Comparison of ENCODE assay signal across 8 cellular contexts in the genomic region with DNA sequence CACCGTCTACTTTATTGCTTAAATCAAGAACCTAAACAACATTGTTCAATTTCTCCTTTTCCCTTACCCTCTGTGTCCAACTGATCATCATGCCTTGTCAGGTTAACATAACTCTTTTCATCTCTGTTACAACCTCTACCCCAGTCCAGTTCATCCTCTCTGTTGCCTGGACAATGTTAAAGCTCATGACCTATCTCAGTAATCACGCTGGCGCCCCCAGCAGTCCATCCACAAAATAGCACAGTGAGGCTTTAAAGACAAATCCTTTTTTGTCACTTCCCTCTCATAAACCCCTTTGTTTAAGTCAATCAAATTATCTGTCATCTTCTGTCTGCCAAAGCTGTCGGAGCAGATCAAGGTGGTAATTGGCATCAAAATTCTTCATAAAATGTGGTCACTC.
A peak's percentile ranks its signal among the peaks of the same experiment; 100 is the strongest.
DNase-seq lines count a peak whose midpoint lies in the region; FAIRE-seq and TF ChIP-seq lines count a peak whose summit lies in the region.

No MANE protein-coding gene starts in this region.

- no peak for FAIRE-seq in RCC 7860 (lab: Jason Lieb, UNC)

- DNase-seq in DMS53 (lab: John Stamatoyannopoulos, UW) (peak; percentile 67), HEK293T (ENCODE audit: extremely low spot score) (peak; percentile 64), RCC 7860 (ENCODE audit: low spot score) (peak; percentile 9), left ventricle myocardium inferior (peak; percentile 51), HuH-7.5 (ENCODE audit: low spot score) (no peak), NCI-H2029 treated with DMSO at 0.1 percent for 48 hours (lab: John Stamatoyannopoulos, UW) (no peak)
- DNase-seq in activated naive CD4-positive, alpha-beta T cell treated with Interleukin-2 at 50 U/mL for 16 hours, result peak; percentile 58
- peak; percentile 59 to 68 for DNase-seq in stimulated activated CD4-positive, alpha-beta T cell treated with anti-CD3 and anti-CD28 coated beads, Interleukin-2, amount 100 ng/mL, for 24 hours

- peak overlapping the region; percentile 13 for H3K27ac ChIP-seq in left ventricle myocardium inferior (replicated peaks)

- CTCF ChIA-PET in HEK293T (lab: Yijun Ruan, JAX), result interaction anchor here (0.6 to 1.4 kb wide), 10 partner anchors 10 to 135 kb away, joined by 3 to 4 read pairs (median 4); no protein-coding TSS in a partner anchor

- POLR2A ChIA-PET in HEK293T (lab: Yijun Ruan, JAX), result interaction anchor here (1.0 kb wide), 1 partner anchor 135 kb away, joined by 3 read pairs; no protein-coding TSS in a partner anchor

- intact Hi-C loops in left ventricle myocardium inferior (cut with micrococcal nuclease), result loop anchor here (10.0 kb wide), 1 partner anchor 110 kb away; no protein-coding TSS in a partner anchor

- peaks cover 6% of the 10 kb centered on the region for H3K9me3 ChIP-seq in left ventricle myocardium inferior (replicated peaks)

- peaks cover 25% of the 10 kb centered on the region for H3K36me3 ChIP-seq in left ventricle myocardium inferior

- peaks cover 83% of the 10 kb centered on the region for H3K4me1 ChIP-seq in left ventricle myocardium inferior

- H3K27me3 ChIP-seq in left ventricle myocardium inferior (ENCODE audit: low read depth), result no peaks in the 10 kb centered on the region

- peak; percentile 55 for TF ChIP-seq CTCF in left ventricle myocardium inferior (IDR thresholded peaks at IDR 0.05; ENCODE audit: borderline replicate concordance)

- no peak overlapping the region for H3K4me3 ChIP-seq in left ventricle myocardium inferior

TF ChIP-seq in HEK293T, 16 proteins besides CTCF, POLR2A, EP300 and RAD21:
- TF ChIP-seq ZNF384 (IDR thresholded peaks at IDR 0.05), result no peak
- TF ChIP-seq TARDBP (IDR thresholded peaks at IDR 0.05), result no peak
- no peak for TF ChIP-seq FOXA1 (IDR thresholded peaks at IDR 0.05)
- TF ChIP-seq ARNT (IDR thresholded peaks at IDR 0.05), result no peak
- TF ChIP-seq ELF4 (IDR thresholded peaks at IDR 0.05), result no peak; the same call in 1 of the 2 replicates
- TF ChIP-seq SUZ12 (IDR thresholded peaks at IDR 0.05), result no peak
- no peak for TF ChIP-seq BHLHE40 (IDR thresholded peaks at IDR 0.05; ENCODE audit: borderline replicate concordance)
- no peak for TF ChIP-seq HDGF (IDR thresholded peaks at IDR 0.05; ENCODE audit: borderline replicate concordance)
- no peak for TF ChIP-seq LEF1 (IDR thresholded peaks at IDR 0.05; ENCODE audit: borderline replicate concordance)
- TF ChIP-seq SP1 (IDR thresholded peaks at IDR 0.05), result no peak
- TF ChIP-seq FOXK2 (IDR thresholded peaks at IDR 0.05), result no peak
- TF ChIP-seq NFRKB (IDR thresholded peaks at IDR 0.05), result no peak
- TF ChIP-seq L3MBTL2 (conservative IDR thresholded peaks at IDR 0.05), result no peak
- TF ChIP-seq, protein P1, sequence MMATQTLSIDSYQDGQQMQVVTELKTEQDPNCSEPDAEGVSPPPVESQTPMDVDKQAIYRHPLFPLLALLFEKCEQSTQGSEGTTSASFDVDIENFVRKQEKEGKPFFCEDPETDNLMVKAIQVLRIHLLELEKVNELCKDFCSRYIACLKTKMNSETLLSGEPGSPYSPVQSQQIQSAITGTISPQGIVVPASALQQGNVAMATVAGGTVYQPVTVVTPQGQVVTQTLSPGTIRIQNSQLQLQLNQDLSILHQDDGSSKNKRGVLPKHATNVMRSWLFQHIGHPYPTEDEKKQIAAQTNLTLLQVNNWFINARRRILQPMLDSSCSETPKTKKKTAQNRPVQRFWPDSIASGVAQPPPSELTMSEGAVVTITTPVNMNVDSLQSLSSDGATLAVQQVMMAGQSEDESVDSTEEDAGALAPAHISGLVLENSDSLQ (IDR thresholded peaks at IDR 0.05), result no peak
- TF ChIP-seq CTBP1 (IDR thresholded peaks at IDR 0.05; ENCODE audit: borderline replicate concordance), result no peak
- TF ChIP-seq FOXM1 (IDR thresholded peaks at IDR 0.05; ENCODE audit: borderline replicate concordance), result no peak

Comparison
In these comparisons a context has a peak if more than half of its experiments do, and no peak if none do; other contexts are left out.
1. DNase-seq: peak in DMS53 (single experiment), HEK293T (single experiment), RCC 7860 (single experiment), activated naive CD4-positive, alpha-beta T cell treated with Interleukin-2 at 50 U/mL for 16 hours (single experiment), left ventricle myocardium inferior (single experiment) and stimulated activated CD4-positive, alpha-beta T cell treated with anti-CD3 and anti-CD28 coated beads, Interleukin-2, amount 100 ng/mL, for 24 hours (2 of 2); none in HuH-7.5 (single experiment) and NCI-H2029 treated with DMSO at 0.1 percent for 48 hours (single experiment).